1 cellular context compared by ENCODE assay signal in genomic region chr2:120012771-120013568, GRCh38.
TF ChIP-seq lines count a peak whose summit lies in the region.

TSS of gene EPB41L5 (plus strand) at chr2:120013077. CDS start at chr2:120019085, 6,008 bp downstream.

TF ChIP-seq in HEK293, 187 proteins besides CTCF, POLR2A, EP300 and RAD21 (continued from another document):
- TF ChIP-seq PRDM10 (tag by site-specific recombination; IDR thresholded peaks at IDR 0.05) (peak; percentile 79), ZNF416 (tag by site-specific recombination; IDR thresholded peaks at IDR 0.05) (no peak), ZFP69B (tag by site-specific recombination; IDR thresholded peaks at IDR 0.05) (peak; percentile 100), ZNF423 (tag by site-specific recombination; IDR thresholded peaks at IDR 0.05) (0 out of 2 replicates have a peak, but pooled peaks have one; percentile 53), TCF7L2 (IDR thresholded peaks at IDR 0.05; ENCODE audit: borderline replicate concordance, low read depth, low read length) (no peak), ZBTB26 (tag by site-specific recombination; optimal IDR thresholded peaks at IDR 0.05) (peak; percentile 73), PRDM2 (tag by site-specific recombination; IDR thresholded peaks at IDR 0.05; ENCODE audit: borderline replicate concordance) (no peak), ZSCAN30 (tag by site-specific recombination; IDR thresholded peaks at IDR 0.05) (peak; percentile 13; the same call in 1 of the 2 replicates), ZEB2 (tag by site-specific recombination; IDR thresholded peaks at IDR 0.05) (0 out of 2 replicates have a peak, but pooled peaks have one; percentile 35), ZNF645 (tag by site-specific recombination; IDR thresholded peaks at IDR 0.05) (no peak), ZBTB48 (tag by site-specific recombination; IDR thresholded peaks at IDR 0.05) (peak; percentile 55; the same call in 1 of the 2 replicates), GLIS2 (tag by site-specific recombination; IDR thresholded peaks at IDR 0.05) (peak; percentile 79; the same call in 1 of the 2 replicates), ZNF692 (tag by site-specific recombination; IDR thresholded peaks at IDR 0.05) (peak; percentile 100), PBX3 (CRISPR knock-in tag; IDR thresholded peaks at IDR 0.05) (no peak), ZNF707 (tag by site-specific recombination; IDR thresholded peaks at IDR 0.05) (no peak), ELK4 (IDR thresholded peaks at IDR 0.05; ENCODE audit: borderline replicate concordance, low read depth, low read length) (peak; percentile 74; the same call in 1 of the 2 replicates), ZNF114 (tag by site-specific recombination; IDR thresholded peaks at IDR 0.05) (no peak), ZNF341 (tag by site-specific recombination; IDR thresholded peaks at IDR 0.05; ENCODE audit: low read depth) (peak; percentile 90), ZNF335 (tag by site-specific recombination; conservative IDR thresholded peaks at IDR 0.05) (peak; percentile 65; the same call in 1 of the 2 replicates), ZNF449 (tag by site-specific recombination; IDR thresholded peaks at IDR 0.05) (peak; percentile 57; the same call in 1 of the 2 replicates), KLF7 (tag by site-specific recombination; IDR thresholded peaks at IDR 0.05; ENCODE audit: borderline replicate concordance) (peak; percentile 70; the same call in 1 of the 2 replicates), KLF8 (tag by site-specific recombination; IDR thresholded peaks at IDR 0.05) (peak; percentile 93), ZBTB17 (tag by site-specific recombination; IDR thresholded peaks at IDR 0.05) (no peak), ZNF521 (tag by site-specific recombination; IDR thresholded peaks at IDR 0.05) (no peak), ZNF600 (tag by site-specific recombination; IDR thresholded peaks at IDR 0.05) (0 out of 2 replicates have a peak, but pooled peaks have one; percentile 31), ZBTB8A (tag by site-specific recombination; IDR thresholded peaks at IDR 0.05) (peak; percentile 98), KLF1 (tag by site-specific recombination; IDR thresholded peaks at IDR 0.05) (peak; percentile 59; the same call in 1 of the 2 replicates), KLF16 (tag by site-specific recombination; IDR thresholded peaks at IDR 0.05) (peak; percentile 63), ZNF501 (tag by site-specific recombination; IDR thresholded peaks at IDR 0.05) (0 out of 2 replicates have a peak, but pooled peaks have one; percentile 31), ZBTB20 (tag by site-specific recombination; IDR thresholded peaks at IDR 0.05) (peak; percentile 70; the same call in 1 of the 2 replicates), SP2 (tag by site-specific recombination; IDR thresholded peaks at IDR 0.05) (peak; percentile 79), ZNF561 (tag by site-specific recombination; IDR thresholded peaks at IDR 0.05; ENCODE audit: borderline replicate concordance) (peak; percentile 54; the same call in 1 of the 2 replicates), ZNF133 (tag by site-specific recombination; IDR thresholded peaks at IDR 0.05) (no peak), SP3 (tag by site-specific recombination; IDR thresholded peaks at IDR 0.05) (peak; percentile 91), ZSCAN5A (tag by site-specific recombination; IDR thresholded peaks at IDR 0.05) (no peak), ZNF26 (tag by site-specific recombination; IDR thresholded peaks at IDR 0.05) (no peak)
